8 cellular contexts compared by ENCODE assay signal in the genomic region with DNA sequence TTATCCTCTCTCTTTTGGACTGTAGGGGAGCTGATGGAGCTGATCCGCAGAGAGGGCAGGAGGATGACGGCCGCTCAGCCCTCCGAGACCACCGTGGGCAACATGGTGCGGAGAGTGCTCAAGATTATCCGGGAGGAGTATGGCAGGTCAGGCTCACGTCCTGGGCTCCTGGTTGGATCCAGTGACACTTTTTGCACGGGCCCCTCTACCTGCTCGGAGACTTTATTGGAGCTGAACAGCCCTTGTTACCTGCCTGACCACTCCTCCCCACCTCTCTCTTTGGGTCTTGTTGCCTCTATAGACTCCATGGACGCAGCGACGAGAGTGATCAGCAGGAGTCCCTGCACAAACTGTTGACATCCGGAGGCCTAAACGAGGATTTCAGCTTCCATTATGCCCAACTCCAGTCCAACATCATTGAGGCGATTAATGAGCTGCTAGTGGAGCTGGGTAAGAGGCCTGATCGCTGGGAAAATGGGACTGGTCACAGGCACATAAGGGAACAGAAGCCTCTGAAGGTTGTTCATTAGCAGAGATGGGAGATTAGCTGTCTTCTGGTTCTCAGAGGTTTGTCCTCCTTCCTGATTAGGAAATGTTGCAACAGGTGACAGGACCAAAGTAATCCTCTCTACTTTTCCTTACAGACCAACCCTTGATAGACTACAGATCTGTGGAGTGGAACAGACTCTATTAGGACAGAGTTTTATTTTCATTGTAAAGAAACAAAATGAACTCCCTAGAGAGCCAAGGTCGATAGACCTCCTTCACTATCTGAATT. TPM values are rescaled to one million over a fixed set of nuclear protein-coding genes. Genes with fewer than 3 reads are reported as not detected.
DNase-seq lines count a peak whose midpoint lies in the region; ATAC-seq and TF ChIP-seq lines count a peak whose summit lies in the region.

No MANE protein-coding gene starts in this region.

- TF ChIP-seq CTCF in RWPE2 (IDR thresholded peaks at IDR 0.05; ENCODE audit: poor library complexity, severe bottlenecking) (no peak), epithelial cell of proximal tubule (conservative IDR thresholded peaks at IDR 0.05; ENCODE audit: low read depth, low read length) (no peak), parathyroid adenoma (IDR thresholded peaks at IDR 0.05) (no peak)

- H3K4me2 ChIP-seq in parathyroid adenoma (ENCODE audit: low read length): peak overlapping the region; percentile 97

- H3K4me1 ChIP-seq in RWPE2 (ENCODE audit: insufficient read depth, poor library complexity, severe bottlenecking): peaks cover 23% of the 10 kb centered on the region
- H3K4me1 ChIP-seq in parathyroid adenoma: peaks cover 4% of the 10 kb centered on the region

- H3K9ac ChIP-seq in parathyroid adenoma: peak overlapping the region; percentile 33

- H3K27ac ChIP-seq in RWPE2 (ENCODE audit: poor library complexity, severe bottlenecking) (peak overlapping the region; percentile 64), parathyroid adenoma (peak overlapping the region; percentile 90)

- H3K4me3 ChIP-seq in RWPE2 (ENCODE audit: severe bottlenecking) (peak overlapping the region; percentile 68), epithelial cell of proximal tubule (ENCODE audit: low read depth, low read length) (peak overlapping the region; percentile 91), parathyroid adenoma (ENCODE audit: low read depth, low read length) (peak overlapping the region; percentile 86)

- peak; percentile 3 for ATAC-seq in GM18502 (IDR thresholded peaks at IDR 0.05; ENCODE audit: poor library complexity, unreplicated experiment)
- no peak; the same call in 2 of the 3 replicates for ATAC-seq in RWPE2 (ENCODE audit: low read depth)
- no peak for ATAC-seq in GM19463 (IDR thresholded peaks at IDR 0.05; ENCODE audit: unreplicated experiment)

- H2AFZ ChIP-seq in parathyroid adenoma: peak overlapping the region; percentile 94

- H3K27me3 ChIP-seq in RWPE2 (ENCODE audit: insufficient read depth, poor library complexity, severe bottlenecking) (no peaks in the 10 kb centered on the region), parathyroid adenoma (ENCODE audit: control insufficient read depth, insufficient read depth, low read length) (no peaks in the 10 kb centered on the region)

- H3K36me3 ChIP-seq in RWPE2 (ENCODE audit: low read depth): peaks cover 45% of the 10 kb centered on the region
- H3K36me3 ChIP-seq in parathyroid adenoma (ENCODE audit: control insufficient read depth, insufficient read depth, low read length): no peaks in the 10 kb centered on the region

- no peaks in the 10 kb centered on the region for H3K9me3 ChIP-seq in RWPE2 (ENCODE audit: severe bottlenecking)
- H3K9me3 ChIP-seq in parathyroid adenoma (ENCODE audit: control insufficient read depth, low read length): no peaks in the 10 kb centered on the region

- no peak for DNase-seq in RWPE2 (ENCODE audit: low spot score)
- no peak for DNase-seq in epithelial cell of proximal tubule (ENCODE audit: low read depth)
- no peak for DNase-seq in NCI-H187 (lab: John Stamatoyannopoulos, UW)
- DNase-seq in NCI-H446 (lab: John Stamatoyannopoulos, UW): no peak
- no peak for DNase-seq in putamen (ENCODE audit: low spot score)

- peaks cover 4% of the 10 kb centered on the region for H3K79me2 ChIP-seq in parathyroid adenoma

RNA-seq across cellular contexts. Expression of a gene that starts 0.7 kb away (rescaled TPM):
- 52.5 and 73.9 TPM in 2 replicates for total RNA-seq in epithelial cell of proximal tubule

RNA-seq across cellular contexts. Expression of a gene that starts 47.8 kb away (rescaled TPM):
- total RNA-seq in epithelial cell of proximal tubule: 10.3 and 10.7 TPM in 2 replicates

RNA-seq across cellular contexts. Expression of a gene that starts 48.0 kb away (rescaled TPM):
- 6.1 and 7.0 TPM in 2 replicates for total RNA-seq in epithelial cell of proximal tubule
